Comparison of ENCODE assay signal across 1 cellular context in the genomic region with DNA sequence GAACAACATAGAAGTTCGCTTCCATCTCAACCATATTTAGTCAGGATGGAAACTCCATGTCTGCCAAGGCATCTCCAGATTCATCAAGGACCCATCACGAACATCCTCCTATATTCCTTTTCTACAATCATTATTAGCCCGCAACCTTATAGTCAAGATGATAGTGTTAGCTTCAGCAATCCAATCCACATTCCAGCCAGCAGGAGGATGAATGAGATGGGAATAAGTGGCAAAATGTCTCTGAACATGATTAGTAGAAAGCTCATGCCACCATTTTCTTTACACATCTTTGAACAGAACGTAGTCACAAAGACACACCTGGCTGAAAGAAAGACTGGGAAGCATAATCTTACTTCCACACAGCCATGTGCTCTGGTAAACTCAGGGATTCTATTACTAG.
TF ChIP-seq lines count a peak whose summit lies in the region.

No MANE protein-coding gene starts in this region.

TF ChIP-seq in SK-N-SH, 30 proteins besides CTCF, POLR2A, EP300 and RAD21 (continued from another document):
- TF ChIP-seq GATA2 (CRISPR knock-in tag; IDR thresholded peaks at IDR 0.05) (no peak), NFIC (IDR thresholded peaks at IDR 0.05; ENCODE audit: borderline replicate concordance) (no peak), EZH2phosphoT487 (IDR thresholded peaks at IDR 0.05; ENCODE audit: borderline replicate concordance, low read depth) (no peak), RFX5 (IDR thresholded peaks at IDR 0.05; ENCODE audit: low read length) (no peak), REST (IDR thresholded peaks at IDR 0.05; ENCODE audit: low read depth, low read length) (no peak), FOSL2 (IDR thresholded peaks at IDR 0.05; ENCODE audit: borderline replicate concordance, low read depth) (no peak), USF1 (IDR thresholded peaks at IDR 0.05; ENCODE audit: borderline replicate concordance, low read depth) (no peak), RCOR1 (IDR thresholded peaks at IDR 0.05; ENCODE audit: low read length) (no peak), FOXJ3 (CRISPR knock-in tag; IDR thresholded peaks at IDR 0.05) (no peak), TCF12 (IDR thresholded peaks at IDR 0.05) (no peak)
- TF ChIP-seq, protein P1, sequence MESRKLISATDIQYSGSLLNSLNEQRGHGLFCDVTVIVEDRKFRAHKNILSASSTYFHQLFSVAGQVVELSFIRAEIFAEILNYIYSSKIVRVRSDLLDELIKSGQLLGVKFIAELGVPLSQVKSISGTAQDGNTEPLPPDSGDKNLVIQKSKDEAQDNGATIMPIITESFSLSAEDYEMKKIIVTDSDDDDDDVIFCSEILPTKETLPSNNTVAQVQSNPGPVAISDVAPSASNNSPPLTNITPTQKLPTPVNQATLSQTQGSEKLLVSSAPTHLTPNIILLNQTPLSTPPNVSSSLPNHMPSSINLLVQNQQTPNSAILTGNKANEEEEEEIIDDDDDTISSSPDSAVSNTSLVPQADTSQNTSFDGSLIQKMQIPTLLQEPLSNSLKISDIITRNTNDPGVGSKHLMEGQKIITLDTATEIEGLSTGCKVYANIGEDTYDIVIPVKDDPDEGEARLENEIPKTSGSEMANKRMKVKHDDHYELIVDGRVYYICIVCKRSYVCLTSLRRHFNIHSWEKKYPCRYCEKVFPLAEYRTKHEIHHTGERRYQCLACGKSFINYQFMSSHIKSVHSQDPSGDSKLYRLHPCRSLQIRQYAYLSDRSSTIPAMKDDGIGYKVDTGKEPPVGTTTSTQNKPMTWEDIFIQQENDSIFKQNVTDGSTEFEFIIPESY (IDR thresholded peaks at IDR 0.05; ENCODE audit: borderline replicate concordance, low read depth), result no peak
- TF ChIP-seq, protein P2, sequence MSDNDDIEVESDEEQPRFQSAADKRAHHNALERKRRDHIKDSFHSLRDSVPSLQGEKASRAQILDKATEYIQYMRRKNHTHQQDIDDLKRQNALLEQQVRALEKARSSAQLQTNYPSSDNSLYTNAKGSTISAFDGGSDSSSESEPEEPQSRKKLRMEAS (IDR thresholded peaks at IDR 0.05; ENCODE audit: low read depth), result no peak
